Comparison of ENCODE assay signal across 1 cellular context in the genomic region with DNA sequence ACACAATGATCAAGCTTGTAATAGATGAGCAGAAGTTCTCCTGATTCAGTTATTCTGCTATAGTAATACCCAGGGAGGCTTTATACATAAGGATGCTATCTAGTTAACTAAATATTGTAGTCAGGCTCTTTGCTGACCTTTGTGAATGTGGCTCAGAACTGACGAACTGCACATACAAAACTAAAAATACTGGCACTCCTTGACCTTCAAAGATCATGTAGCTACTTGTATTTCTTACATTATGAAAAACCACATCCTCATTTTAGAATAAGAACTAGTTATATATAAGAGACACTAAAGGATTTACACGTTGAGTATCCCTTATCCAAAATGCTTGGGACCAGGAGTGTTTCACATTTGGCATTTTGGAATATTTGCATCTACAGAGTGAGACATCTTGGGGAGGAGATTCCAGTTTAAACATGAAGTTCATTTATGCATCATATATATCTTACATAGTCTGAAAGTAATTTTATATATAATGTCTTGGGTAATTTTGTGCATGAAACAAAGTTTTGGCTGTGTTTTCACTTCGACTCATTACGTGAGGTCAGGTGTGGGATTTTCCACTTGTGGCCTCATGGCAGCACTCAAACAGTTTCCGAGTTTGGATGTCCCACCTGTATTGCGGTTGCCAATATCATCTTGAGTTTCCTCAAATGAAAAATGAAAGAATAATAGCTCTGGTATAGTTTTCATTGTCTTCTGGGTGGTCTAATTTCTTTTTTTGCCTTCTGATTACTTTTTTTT.
TF ChIP-seq lines count a peak whose summit lies in the region.

No MANE protein-coding gene starts in this region.

TF ChIP-seq in GM12878, 131 proteins besides CTCF, POLR2A, EP300 and RAD21 (continued from another document and continues in another):
- TF ChIP-seq, protein P1, sequence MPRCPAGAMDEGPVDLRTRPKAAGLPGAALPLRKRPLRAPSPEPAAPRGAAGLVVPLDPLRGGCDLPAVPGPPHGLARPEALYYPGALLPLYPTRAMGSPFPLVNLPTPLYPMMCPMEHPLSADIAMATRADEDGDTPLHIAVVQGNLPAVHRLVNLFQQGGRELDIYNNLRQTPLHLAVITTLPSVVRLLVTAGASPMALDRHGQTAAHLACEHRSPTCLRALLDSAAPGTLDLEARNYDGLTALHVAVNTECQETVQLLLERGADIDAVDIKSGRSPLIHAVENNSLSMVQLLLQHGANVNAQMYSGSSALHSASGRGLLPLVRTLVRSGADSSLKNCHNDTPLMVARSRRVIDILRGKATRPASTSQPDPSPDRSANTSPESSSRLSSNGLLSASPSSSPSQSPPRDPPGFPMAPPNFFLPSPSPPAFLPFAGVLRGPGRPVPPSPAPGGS (IDR thresholded peaks at IDR 0.05; ENCODE audit: borderline replicate concordance, insufficient read depth, low read depth, low read length, poor library complexity, severe bottlenecking), result peak; percentile 62
- TF ChIP-seq IRF4 (IDR thresholded peaks at IDR 0.05; ENCODE audit: low read depth, low read length) (peak; percentile 27; the same call in 1 of the 2 replicates), JUND (IDR thresholded peaks at IDR 0.05; ENCODE audit: low read depth, low read length) (no peak), RAD51 (IDR thresholded peaks at IDR 0.05) (no peak), RB1 (IDR thresholded peaks at IDR 0.05; ENCODE audit: borderline replicate concordance) (no peak), SMAD5 (IDR thresholded peaks at IDR 0.05; ENCODE audit: low read depth) (no peak), BHLHE40 (IDR thresholded peaks at IDR 0.05; ENCODE audit: borderline replicate concordance in 1 of 2, low read depth in 2 of 2, low read length in 1 of 2) (no peak), CREM (IDR thresholded peaks at IDR 0.05; ENCODE audit: low read depth) (peak; percentile 86), SREBF2 (IDR thresholded peaks at IDR 0.05; ENCODE audit: low read length) (no peak), LARP7 (IDR thresholded peaks at IDR 0.05) (no peak), ZBED1 (IDR thresholded peaks at IDR 0.05; ENCODE audit: borderline replicate concordance) (peak; percentile 63; the same call in 1 of the 2 replicates), FOXM1 (IDR thresholded peaks at IDR 0.05; ENCODE audit: low read depth, low read length) (peak; percentile 96), EGR1 (IDR thresholded peaks at IDR 0.05; ENCODE audit: borderline replicate concordance in 1 of 2, low read depth in 2 of 2, low read length in 2 of 2) (no peak), RCOR1 (conservative IDR thresholded peaks at IDR 0.05; ENCODE audit: low read depth, low read length) (no peak), PML (IDR thresholded peaks at IDR 0.05; ENCODE audit: low read length) (peak; percentile 62; the same call in 1 of the 2 replicates), SMAD1 (IDR thresholded peaks at IDR 0.05; ENCODE audit: low read depth, partially characterized antibody) (no peak), HDAC2 (IDR thresholded peaks at IDR 0.05) (no peak)
- TF ChIP-seq, protein P2, sequence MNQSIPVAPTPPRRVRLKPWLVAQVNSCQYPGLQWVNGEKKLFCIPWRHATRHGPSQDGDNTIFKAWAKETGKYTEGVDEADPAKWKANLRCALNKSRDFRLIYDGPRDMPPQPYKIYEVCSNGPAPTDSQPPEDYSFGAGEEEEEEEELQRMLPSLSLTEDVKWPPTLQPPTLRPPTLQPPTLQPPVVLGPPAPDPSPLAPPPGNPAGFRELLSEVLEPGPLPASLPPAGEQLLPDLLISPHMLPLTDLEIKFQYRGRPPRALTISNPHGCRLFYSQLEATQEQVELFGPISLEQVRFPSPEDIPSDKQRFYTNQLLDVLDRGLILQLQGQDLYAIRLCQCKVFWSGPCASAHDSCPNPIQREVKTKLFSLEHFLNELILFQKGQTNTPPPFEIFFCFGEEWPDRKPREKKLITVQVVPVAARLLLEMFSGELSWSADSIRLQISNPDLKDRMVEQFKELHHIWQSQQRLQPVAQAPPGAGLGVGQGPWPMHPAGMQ (IDR thresholded peaks at IDR 0.05; ENCODE audit: borderline replicate concordance), result no peak
- TF ChIP-seq, protein P3, sequence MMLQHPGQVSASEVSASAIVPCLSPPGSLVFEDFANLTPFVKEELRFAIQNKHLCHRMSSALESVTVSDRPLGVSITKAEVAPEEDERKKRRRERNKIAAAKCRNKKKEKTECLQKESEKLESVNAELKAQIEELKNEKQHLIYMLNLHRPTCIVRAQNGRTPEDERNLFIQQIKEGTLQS (IDR thresholded peaks at IDR 0.05; ENCODE audit: borderline replicate concordance, extremely low read depth, low read depth, low read length), result no peak
- TF ChIP-seq, protein P4, sequence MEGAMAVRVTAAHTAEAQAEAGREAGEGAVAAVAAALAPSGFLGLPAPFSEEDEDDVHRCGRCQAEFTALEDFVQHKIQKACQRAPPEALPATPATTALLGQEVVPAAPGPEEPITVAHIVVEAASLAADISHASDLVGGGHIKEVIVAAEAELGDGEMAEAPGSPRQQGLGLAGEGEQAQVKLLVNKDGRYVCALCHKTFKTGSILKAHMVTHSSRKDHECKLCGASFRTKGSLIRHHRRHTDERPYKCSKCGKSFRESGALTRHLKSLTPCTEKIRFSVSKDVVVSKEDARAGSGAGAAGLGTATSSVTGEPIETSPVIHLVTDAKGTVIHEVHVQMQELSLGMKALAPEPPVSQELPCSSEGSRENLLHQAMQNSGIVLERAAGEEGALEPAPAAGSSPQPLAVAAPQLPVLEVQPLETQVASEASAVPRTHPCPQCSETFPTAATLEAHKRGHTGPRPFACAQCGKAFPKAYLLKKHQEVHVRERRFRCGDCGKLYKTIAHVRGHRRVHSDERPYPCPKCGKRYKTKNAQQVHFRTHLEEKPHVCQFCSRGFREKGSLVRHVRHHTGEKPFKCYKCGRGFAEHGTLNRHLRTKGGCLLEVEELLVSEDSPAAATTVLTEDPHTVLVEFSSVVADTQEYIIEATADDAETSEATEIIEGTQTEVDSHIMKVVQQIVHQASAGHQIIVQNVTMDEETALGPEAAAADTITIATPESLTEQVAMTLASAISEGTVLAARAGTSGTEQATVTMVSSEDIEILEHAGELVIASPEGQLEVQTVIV (IDR thresholded peaks at IDR 0.05; ENCODE audit: borderline replicate concordance, partially characterized antibody), result no peak
- TF ChIP-seq, protein P5, sequence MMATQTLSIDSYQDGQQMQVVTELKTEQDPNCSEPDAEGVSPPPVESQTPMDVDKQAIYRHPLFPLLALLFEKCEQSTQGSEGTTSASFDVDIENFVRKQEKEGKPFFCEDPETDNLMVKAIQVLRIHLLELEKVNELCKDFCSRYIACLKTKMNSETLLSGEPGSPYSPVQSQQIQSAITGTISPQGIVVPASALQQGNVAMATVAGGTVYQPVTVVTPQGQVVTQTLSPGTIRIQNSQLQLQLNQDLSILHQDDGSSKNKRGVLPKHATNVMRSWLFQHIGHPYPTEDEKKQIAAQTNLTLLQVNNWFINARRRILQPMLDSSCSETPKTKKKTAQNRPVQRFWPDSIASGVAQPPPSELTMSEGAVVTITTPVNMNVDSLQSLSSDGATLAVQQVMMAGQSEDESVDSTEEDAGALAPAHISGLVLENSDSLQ (IDR thresholded peaks at IDR 0.05), result no peak
- TF ChIP-seq, protein P6, sequence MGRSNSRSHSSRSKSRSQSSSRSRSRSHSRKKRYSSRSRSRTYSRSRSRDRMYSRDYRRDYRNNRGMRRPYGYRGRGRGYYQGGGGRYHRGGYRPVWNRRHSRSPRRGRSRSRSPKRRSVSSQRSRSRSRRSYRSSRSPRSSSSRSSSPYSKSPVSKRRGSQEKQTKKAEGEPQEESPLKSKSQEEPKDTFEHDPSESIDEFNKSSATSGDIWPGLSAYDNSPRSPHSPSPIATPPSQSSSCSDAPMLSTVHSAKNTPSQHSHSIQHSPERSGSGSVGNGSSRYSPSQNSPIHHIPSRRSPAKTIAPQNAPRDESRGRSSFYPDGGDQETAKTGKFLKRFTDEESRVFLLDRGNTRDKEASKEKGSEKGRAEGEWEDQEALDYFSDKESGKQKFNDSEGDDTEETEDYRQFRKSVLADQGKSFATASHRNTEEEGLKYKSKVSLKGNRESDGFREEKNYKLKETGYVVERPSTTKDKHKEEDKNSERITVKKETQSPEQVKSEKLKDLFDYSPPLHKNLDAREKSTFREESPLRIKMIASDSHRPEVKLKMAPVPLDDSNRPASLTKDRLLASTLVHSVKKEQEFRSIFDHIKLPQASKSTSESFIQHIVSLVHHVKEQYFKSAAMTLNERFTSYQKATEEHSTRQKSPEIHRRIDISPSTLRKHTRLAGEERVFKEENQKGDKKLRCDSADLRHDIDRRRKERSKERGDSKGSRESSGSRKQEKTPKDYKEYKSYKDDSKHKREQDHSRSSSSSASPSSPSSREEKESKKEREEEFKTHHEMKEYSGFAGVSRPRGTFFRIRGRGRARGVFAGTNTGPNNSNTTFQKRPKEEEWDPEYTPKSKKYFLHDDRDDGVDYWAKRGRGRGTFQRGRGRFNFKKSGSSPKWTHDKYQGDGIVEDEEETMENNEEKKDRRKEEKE (IDR thresholded peaks at IDR 0.05), result no peak
- TF ChIP-seq, protein P7, sequence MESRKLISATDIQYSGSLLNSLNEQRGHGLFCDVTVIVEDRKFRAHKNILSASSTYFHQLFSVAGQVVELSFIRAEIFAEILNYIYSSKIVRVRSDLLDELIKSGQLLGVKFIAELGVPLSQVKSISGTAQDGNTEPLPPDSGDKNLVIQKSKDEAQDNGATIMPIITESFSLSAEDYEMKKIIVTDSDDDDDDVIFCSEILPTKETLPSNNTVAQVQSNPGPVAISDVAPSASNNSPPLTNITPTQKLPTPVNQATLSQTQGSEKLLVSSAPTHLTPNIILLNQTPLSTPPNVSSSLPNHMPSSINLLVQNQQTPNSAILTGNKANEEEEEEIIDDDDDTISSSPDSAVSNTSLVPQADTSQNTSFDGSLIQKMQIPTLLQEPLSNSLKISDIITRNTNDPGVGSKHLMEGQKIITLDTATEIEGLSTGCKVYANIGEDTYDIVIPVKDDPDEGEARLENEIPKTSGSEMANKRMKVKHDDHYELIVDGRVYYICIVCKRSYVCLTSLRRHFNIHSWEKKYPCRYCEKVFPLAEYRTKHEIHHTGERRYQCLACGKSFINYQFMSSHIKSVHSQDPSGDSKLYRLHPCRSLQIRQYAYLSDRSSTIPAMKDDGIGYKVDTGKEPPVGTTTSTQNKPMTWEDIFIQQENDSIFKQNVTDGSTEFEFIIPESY (IDR thresholded peaks at IDR 0.05), result no peak
- TF ChIP-seq, protein P8, sequence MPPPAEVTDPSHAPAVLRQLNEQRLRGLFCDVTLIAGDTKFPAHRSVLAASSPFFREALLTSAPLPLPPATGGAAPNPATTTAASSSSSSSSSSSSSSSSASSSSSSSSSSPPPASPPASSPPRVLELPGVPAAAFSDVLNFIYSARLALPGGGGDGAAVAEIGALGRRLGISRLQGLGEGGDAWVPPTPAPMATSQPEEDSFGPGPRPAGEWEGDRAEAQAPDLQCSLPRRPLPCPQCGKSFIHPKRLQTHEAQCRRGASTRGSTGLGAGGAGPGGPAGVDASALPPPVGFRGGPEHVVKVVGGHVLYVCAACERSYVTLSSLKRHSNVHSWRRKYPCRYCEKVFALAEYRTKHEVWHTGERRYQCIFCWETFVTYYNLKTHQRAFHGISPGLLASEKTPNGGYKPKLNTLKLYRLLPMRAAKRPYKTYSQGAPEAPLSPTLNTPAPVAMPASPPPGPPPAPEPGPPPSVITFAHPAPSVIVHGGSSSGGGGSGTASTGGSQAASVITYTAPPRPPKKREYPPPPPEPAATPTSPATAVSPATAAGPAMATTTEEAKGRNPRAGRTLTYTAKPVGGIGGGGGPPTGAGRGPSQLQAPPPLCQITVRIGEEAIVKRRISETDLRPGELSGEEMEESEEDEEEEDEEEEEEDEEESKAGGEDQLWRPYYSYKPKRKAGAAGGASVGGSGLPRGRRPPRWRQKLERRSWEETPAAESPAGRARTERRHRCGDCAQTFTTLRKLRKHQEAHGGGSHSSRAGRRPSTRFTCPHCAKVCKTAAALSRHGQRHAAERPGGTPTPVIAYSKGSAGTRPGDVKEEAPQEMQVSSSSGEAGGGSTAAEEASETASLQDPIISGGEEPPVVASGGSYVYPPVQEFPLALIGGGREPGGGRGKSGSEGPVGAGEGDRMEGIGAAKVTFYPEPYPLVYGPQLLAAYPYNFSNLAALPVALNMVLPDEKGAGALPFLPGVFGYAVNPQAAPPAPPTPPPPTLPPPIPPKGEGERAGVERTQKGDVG (CRISPR knock-in tag; IDR thresholded peaks at IDR 0.05), result no peak
- TF ChIP-seq, protein P9, sequence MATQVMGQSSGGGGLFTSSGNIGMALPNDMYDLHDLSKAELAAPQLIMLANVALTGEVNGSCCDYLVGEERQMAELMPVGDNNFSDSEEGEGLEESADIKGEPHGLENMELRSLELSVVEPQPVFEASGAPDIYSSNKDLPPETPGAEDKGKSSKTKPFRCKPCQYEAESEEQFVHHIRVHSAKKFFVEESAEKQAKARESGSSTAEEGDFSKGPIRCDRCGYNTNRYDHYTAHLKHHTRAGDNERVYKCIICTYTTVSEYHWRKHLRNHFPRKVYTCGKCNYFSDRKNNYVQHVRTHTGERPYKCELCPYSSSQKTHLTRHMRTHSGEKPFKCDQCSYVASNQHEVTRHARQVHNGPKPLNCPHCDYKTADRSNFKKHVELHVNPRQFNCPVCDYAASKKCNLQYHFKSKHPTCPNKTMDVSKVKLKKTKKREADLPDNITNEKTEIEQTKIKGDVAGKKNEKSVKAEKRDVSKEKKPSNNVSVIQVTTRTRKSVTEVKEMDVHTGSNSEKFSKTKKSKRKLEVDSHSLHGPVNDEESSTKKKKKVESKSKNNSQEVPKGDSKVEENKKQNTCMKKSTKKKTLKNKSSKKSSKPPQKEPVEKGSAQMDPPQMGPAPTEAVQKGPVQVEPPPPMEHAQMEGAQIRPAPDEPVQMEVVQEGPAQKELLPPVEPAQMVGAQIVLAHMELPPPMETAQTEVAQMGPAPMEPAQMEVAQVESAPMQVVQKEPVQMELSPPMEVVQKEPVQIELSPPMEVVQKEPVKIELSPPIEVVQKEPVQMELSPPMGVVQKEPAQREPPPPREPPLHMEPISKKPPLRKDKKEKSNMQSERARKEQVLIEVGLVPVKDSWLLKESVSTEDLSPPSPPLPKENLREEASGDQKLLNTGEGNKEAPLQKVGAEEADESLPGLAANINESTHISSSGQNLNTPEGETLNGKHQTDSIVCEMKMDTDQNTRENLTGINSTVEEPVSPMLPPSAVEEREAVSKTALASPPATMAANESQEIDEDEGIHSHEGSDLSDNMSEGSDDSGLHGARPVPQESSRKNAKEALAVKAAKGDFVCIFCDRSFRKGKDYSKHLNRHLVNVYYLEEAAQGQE (IDR thresholded peaks at IDR 0.05; ENCODE audit: low read depth, low read length), result no peak; the same call in 1 of the 2 replicates
- TF ChIP-seq, protein P10, sequence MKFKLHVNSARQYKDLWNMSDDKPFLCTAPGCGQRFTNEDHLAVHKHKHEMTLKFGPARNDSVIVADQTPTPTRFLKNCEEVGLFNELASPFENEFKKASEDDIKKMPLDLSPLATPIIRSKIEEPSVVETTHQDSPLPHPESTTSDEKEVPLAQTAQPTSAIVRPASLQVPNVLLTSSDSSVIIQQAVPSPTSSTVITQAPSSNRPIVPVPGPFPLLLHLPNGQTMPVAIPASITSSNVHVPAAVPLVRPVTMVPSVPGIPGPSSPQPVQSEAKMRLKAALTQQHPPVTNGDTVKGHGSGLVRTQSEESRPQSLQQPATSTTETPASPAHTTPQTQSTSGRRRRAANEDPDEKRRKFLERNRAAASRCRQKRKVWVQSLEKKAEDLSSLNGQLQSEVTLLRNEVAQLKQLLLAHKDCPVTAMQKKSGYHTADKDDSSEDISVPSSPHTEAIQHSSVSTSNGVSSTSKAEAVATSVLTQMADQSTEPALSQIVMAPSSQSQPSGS (IDR thresholded peaks at IDR 0.05; ENCODE audit: low read length), result peak; percentile 65
- TF ChIP-seq, protein P11, sequence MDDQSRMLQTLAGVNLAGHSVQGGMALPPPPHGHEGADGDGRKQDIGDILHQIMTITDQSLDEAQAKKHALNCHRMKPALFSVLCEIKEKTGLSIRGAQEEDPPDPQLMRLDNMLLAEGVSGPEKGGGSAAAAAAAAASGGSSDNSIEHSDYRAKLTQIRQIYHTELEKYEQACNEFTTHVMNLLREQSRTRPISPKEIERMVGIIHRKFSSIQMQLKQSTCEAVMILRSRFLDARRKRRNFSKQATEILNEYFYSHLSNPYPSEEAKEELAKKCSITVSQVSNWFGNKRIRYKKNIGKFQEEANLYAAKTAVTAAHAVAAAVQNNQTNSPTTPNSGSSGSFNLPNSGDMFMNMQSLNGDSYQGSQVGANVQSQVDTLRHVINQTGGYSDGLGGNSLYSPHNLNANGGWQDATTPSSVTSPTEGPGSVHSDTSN (IDR thresholded peaks at IDR 0.05; ENCODE audit: insufficient replicate concordance, low read depth, low read length), result no peak
